ENCODE assay signal across 23 cellular contexts in genomic region chr17:70241071-70241470, GRCh38.
"Had no signal": no experiment of that assay in that cellular context is flagged by ENCODE, and none has a peak within 500 bp of the region (broad histone marks: within the 10 kb centered on the region; RNA-seq: fewer than 3 reads in every experiment).

No MANE protein-coding gene starts in this region.

- H3K4me3 ChIP-seq: colonic mucosa, esophagus squamous epithelium, gastrocnemius medialis, heart right ventricle, left lung, lower lobe of right lung had no signal

- H3K27ac ChIP-seq: colonic mucosa, epithelial cell of prostate, esophagus squamous epithelium, gastrocnemius medialis, heart right ventricle, left lung, lower lobe of right lung had no signal

- ATAC-seq: effector memory CD8-positive, alpha-beta T cell; esophagus mucosa; gastrocnemius medialis; heart right ventricle; left cardiac atrium; left lung; left ventricle myocardium superior; lower lobe of right lung had no signal

- H3K27me3 ChIP-seq: colonic mucosa, esophagus squamous epithelium, gastrocnemius medialis, heart right ventricle, left lung had no signal

- H3K36me3 ChIP-seq: colonic mucosa, esophagus squamous epithelium, gastrocnemius medialis, heart right ventricle, left lung, lower lobe of right lung had no signal

- DNase-seq: colonic mucosa; cortex of kidney; effector CD8-positive, alpha-beta T cell; effector memory CD8-positive, alpha-beta T cell; endodermal cell; erythroblast; esophagus squamous epithelium; foreskin fibroblast; foreskin melanocyte; gastrocnemius medialis; glutamatergic neuron; head of caudate nucleus; heart right ventricle; hippocampal formation; left cardiac atrium; left lung; left ventricle myocardium superior; lower lobe of right lung; mesenchymal stem cell; midbrain had no signal

- H3K4me1 ChIP-seq: colonic mucosa, gastrocnemius medialis, heart right ventricle, left lung, lower lobe of right lung had no signal

- H3K27me3 Mint-ChIP-seq: effector memory CD8-positive, alpha-beta T cell had no signal

- H3K9me3 ChIP-seq: colonic mucosa, esophagus squamous epithelium, gastrocnemius medialis, heart right ventricle, left lung, lower lobe of right lung had no signal

- H3K9me3 Mint-ChIP-seq: dendritic cell treated with granulocyte-macrophage colony-stimulating factor and Interleukin-4, amounts not matched to agents 40 ng/mL and 50 ng/mL, for 4 days; endodermal cell had no signal

- H3K27ac Mint-ChIP-seq: dendritic cell treated with granulocyte-macrophage colony-stimulating factor and Interleukin-4, amounts not matched to agents 40 ng/mL and 50 ng/mL, for 4 days; effector memory CD8-positive, alpha-beta T cell; endodermal cell had no signal

- H3K4me3 Mint-ChIP-seq: dendritic cell treated with granulocyte-macrophage colony-stimulating factor and Interleukin-4, amounts not matched to agents 40 ng/mL and 50 ng/mL, for 4 days; effector memory CD8-positive, alpha-beta T cell; endodermal cell had no signal
